1 cellular context compared by ENCODE assay signal in the genomic region with DNA sequence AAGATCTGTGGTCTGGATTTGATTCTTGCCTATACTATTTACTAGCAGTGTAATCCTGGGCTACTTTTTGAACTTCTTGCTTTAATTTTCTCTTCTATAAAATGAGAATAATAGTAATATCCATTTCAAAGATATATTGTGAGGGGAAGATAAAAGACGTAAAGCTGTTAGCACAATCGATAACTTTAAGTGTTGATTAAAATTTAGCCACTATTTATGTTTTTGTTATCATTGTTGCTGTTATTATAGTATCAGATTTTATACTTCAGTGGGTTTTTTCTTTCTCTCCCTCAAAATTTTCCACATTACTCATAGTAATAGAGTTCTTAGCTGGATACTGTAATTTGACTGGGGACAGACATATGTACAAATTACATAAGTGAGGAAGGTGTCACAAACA.
A peak's percentile ranks its signal among the peaks of the same experiment; 100 is the strongest.
TF ChIP-seq lines count a peak whose summit lies in the region.

No MANE protein-coding gene starts in this region.

TF ChIP-seq in HEK293, 187 proteins besides CTCF, POLR2A, EP300 and RAD21 (continued from another document):
- 0 out of 2 replicates have a peak, but pooled peaks have one; percentile 45 for TF ChIP-seq ZNF398 (tag by site-specific recombination; IDR thresholded peaks at IDR 0.05)
- peak; percentile 92 for TF ChIP-seq SP7 (tag by site-specific recombination; IDR thresholded peaks at IDR 0.05)
- no peak for TF ChIP-seq ZBTB6 (tag by site-specific recombination; IDR thresholded peaks at IDR 0.05)
- TF ChIP-seq HIC1 (tag by site-specific recombination; IDR thresholded peaks at IDR 0.05) = 0 out of 2 replicates have a peak, but pooled peaks have one; percentile 65
- TF ChIP-seq PBX3 (CRISPR knock-in tag; IDR thresholded peaks at IDR 0.05) = no peak
- TF ChIP-seq ZNF629 (tag by site-specific recombination; IDR thresholded peaks at IDR 0.05) = peak; percentile 52; the same call in 1 of the 2 replicates
- TF ChIP-seq ZXDB (tag by site-specific recombination; IDR thresholded peaks at IDR 0.05) = peak; percentile 87
- 0 out of 2 replicates have a peak, but pooled peaks have one; percentile 31 for TF ChIP-seq KLF16 (tag by site-specific recombination; IDR thresholded peaks at IDR 0.05)
- peak; percentile 97 for TF ChIP-seq PRDM6 (tag by site-specific recombination; IDR thresholded peaks at IDR 0.05)
- no peak for TF ChIP-seq ZNF837 (tag by site-specific recombination; IDR thresholded peaks at IDR 0.05)
- TF ChIP-seq OVOL3 (tag by site-specific recombination; IDR thresholded peaks at IDR 0.05) = peak; percentile 68; the same call in 1 of the 2 replicates
- peak; percentile 90 for TF ChIP-seq BCL11B (tag by site-specific recombination; IDR thresholded peaks at IDR 0.05; ENCODE audit: low read depth)
- TF ChIP-seq IKZF3 (tag by site-specific recombination; IDR thresholded peaks at IDR 0.05) = peak; percentile 76
- TF ChIP-seq HOXC10 (CRISPR knock-in tag; IDR thresholded peaks at IDR 0.05) = no peak
- TF ChIP-seq GLI2 (tag by site-specific recombination; IDR thresholded peaks at IDR 0.05; ENCODE audit: borderline replicate concordance, low read depth) = peak; percentile 83
